Comparison of ENCODE assay signal across 22 cellular contexts in the genomic region with DNA sequence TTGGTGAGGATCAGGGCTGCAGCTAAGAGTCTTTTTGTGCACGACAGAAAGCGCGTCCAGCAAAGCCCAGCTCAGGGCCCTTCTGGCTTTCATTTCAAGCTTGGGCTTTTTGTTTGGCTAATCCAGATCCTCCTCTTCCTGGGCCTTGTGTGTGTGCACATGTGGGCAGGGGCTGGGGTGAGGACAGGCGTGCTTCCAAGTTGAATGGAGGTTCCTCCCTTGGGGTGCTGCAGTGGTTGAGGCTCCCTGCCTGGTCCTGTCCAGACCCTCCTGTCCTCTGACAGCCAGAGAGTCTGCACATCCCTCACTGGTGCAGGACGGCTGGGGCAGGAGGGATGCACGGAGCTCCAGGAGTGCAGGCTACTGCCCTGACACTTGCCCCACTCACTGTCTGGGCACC.
A peak's percentile ranks its signal among the peaks of the same experiment; 100 is the strongest.
DNase-seq lines count a peak whose midpoint lies in the region; ATAC-seq and TF ChIP-seq lines count a peak whose summit lies in the region.
"Had no signal": no experiment of that assay in that cellular context is flagged by ENCODE, and none has a peak within 500 bp of the region (broad histone marks: within the 10 kb centered on the region; RNA-seq: fewer than 3 reads in every experiment).

No MANE protein-coding gene starts in this region.

- no peak overlapping the region for H2BK120ac ChIP-seq in neuronal stem cell (ENCODE audit: low read depth, low read length)

- H3K18ac ChIP-seq in neuronal stem cell (ENCODE audit: low read length) = peak overlapping the region; percentile 4

- POLR2A ChIA-PET in HEK293 (lab: Yijun Ruan, JAX) = no interaction called here
- POLR2A ChIA-PET in Panc1 (lab: Charles Lee) = no interaction called here

- no peaks in the 10 kb centered on the region for H3K79me1 ChIP-seq in neuronal stem cell (ENCODE audit: low read depth, low read length)

- no peak overlapping the region for H3K4me2 ChIP-seq in neuronal stem cell (ENCODE audit: insufficient read depth, low read length, poor library complexity, severe bottlenecking)
- H3K4me2 ChIP-seq: BLaER1 had no signal

- H2AFZ ChIP-seq in neuronal stem cell (ENCODE audit: low read length) = peak overlapping the region; percentile 36

- H3K36me3 ChIP-seq in HEK293 (ENCODE audit: control insufficient read depth in 2 of 2, insufficient read depth in 1 of 2, low read length in 2 of 2) = no peaks in the 10 kb centered on the region
- no peaks in the 10 kb centered on the region for H3K36me3 ChIP-seq in Panc1 (ENCODE audit: control insufficient read depth, insufficient read depth, low read length)
- H3K36me3 ChIP-seq in ectodermal cell (ENCODE audit: control insufficient read depth, insufficient read depth, low read length) = no peaks in the 10 kb centered on the region
- H3K36me3 ChIP-seq in neuronal stem cell (replicated peaks in 1 of 2; ENCODE audit: control insufficient read depth in 2 of 2, insufficient read depth in 2 of 2, low read length in 2 of 2) = no peaks in the 10 kb centered on the region
- H3K36me3 ChIP-seq in esophagus muscularis mucosa = no peaks in the 10 kb centered on the region
- H3K36me3 ChIP-seq: BLaER1, gastroesophageal sphincter, left ventricle myocardium inferior, ovary, transverse colon had no signal

- H3K23ac ChIP-seq in neuronal stem cell (ENCODE audit: low read depth, low read length, poor library complexity) = peak overlapping the region; percentile 3

- H3K14ac ChIP-seq in neuronal stem cell (ENCODE audit: low read length) = peak overlapping the region; percentile 3

- H4K8ac ChIP-seq in neuronal stem cell (ENCODE audit: low read depth, low read length) = no peak overlapping the region

- H3K9me3 ChIP-seq in HEK293 (ENCODE audit: control insufficient read depth, insufficient read depth, low read depth, low read length) = no peaks in the 10 kb centered on the region
- no peaks in the 10 kb centered on the region for H3K9me3 ChIP-seq in Panc1 (ENCODE audit: control insufficient read depth, insufficient read depth, low read depth, low read length)
- no peaks in the 10 kb centered on the region for H3K9me3 ChIP-seq in ectodermal cell (ENCODE audit: control insufficient read depth, low read length)
- no peaks in the 10 kb centered on the region for H3K9me3 ChIP-seq in neuronal stem cell (replicated peaks in 1 of 2; ENCODE audit: control insufficient read depth in 2 of 2, insufficient read depth in 1 of 2, low read depth in 1 of 2, low read length in 2 of 2)
- no peaks in the 10 kb centered on the region for H3K9me3 ChIP-seq in esophagus muscularis mucosa
- H3K9me3 ChIP-seq: BLaER1, Caco-2, gastroesophageal sphincter, left ventricle myocardium inferior, ovary, transverse colon had no signal

- no TSS peak for BruUV-seq in Panc1 (replicated peaks; lab: Mats Ljungman, UMichigan)

- H3K27ac ChIP-seq in HEK293 (ENCODE audit: extremely low read depth, low read depth, low read length) (no peak overlapping the region), Panc1 (ENCODE audit: low read length) (no peak overlapping the region), ectodermal cell (ENCODE audit: insufficient read depth, low read depth, low read length, poor library complexity, severe bottlenecking) (peak overlapping the region; percentile 61), neuronal stem cell (replicated peaks; ENCODE audit: low read length) (peak overlapping the region; percentile 0), esophagus muscularis mucosa (replicated peaks in 1 of 4) (no peak overlapping the region)
- H3K27ac ChIP-seq: BLaER1, gastroesophageal sphincter, left ventricle myocardium inferior, ovary, transverse colon had no signal

- 45% methylated on average over 6 of the region's 6 CpGs for WGBS in ectodermal cell, 2 experiments
- WGBS in neuronal stem cell (ENCODE audit: extremely low coverage in 2 of 2, insufficient read length in 2 of 2, insufficient replicate concordance in 1 of 2), 2 donors = no CpG with 5 or more reads among the region's 6 CpGs
- 59% methylated on average over 6 of the region's 6 CpGs for WGBS in esophagus muscularis mucosa

- no peak for TF ChIP-seq CTCF in HEK293 (tag by site-specific recombination; IDR thresholded peaks at IDR 0.05)
- TF ChIP-seq CTCF in Panc1 (IDR thresholded peaks at IDR 0.05) = no peak
- TF ChIP-seq CTCF in esophagus muscularis mucosa (IDR thresholded peaks at IDR 0.05) = no peak

- in situ Hi-C loops in Panc1 (cut with HindIII; ENCODE audit: low pct_unique_long_range_greater_than_20kb, low sequenced_read_pairs) = no loop called here

- no peak overlapping the region for H2AK5ac ChIP-seq in neuronal stem cell (ENCODE audit: low read depth, low read length)

- TF ChIP-seq POLR2A in esophagus muscularis mucosa (IDR thresholded peaks at IDR 0.05; ENCODE audit: low read depth) = no peak

- TF ChIP-seq EP300 in esophagus muscularis mucosa (IDR thresholded peaks at IDR 0.05) = no peak

- CTCF ChIA-PET in HEK293 (lab: Yijun Ruan, JAX) (interaction anchor here (0.6 to 1.7 kb wide), 2 partner anchors 35 to 317 kb away, joined by 3 to 4 read pairs; no protein-coding TSS in a partner anchor), Panc1 (lab: Charles Lee) (interaction anchor here (1.0 kb wide), 1 partner anchor 12 kb away, joined by 4 read pairs; no protein-coding TSS in a partner anchor)

- H2BK15ac ChIP-seq in neuronal stem cell (ENCODE audit: low read length) = peak overlapping the region; percentile 26

- no peak overlapping the region for H4K91ac ChIP-seq in neuronal stem cell (ENCODE audit: low read depth, low read length, poor library complexity)

- no peak overlapping the region for H3K4me3 ChIP-seq in HEK293 (ENCODE audit: low read depth, low read length)
- H3K4me3 ChIP-seq in Panc1 (ENCODE audit: low read depth in 2 of 2, low read length in 2 of 2) = no peak overlapping the region
- no peak overlapping the region for H3K4me3 ChIP-seq in ectodermal cell (ENCODE audit: insufficient read depth, low read depth, low read length)
- peak overlapping the region in 1 of 2 donors; percentile 2 for H3K4me3 ChIP-seq in neuronal stem cell (ENCODE audit: low read length in 2 of 2)
- H3K4me3 ChIP-seq in esophagus muscularis mucosa = no peak overlapping the region
- H3K4me3 ChIP-seq: BLaER1, gastroesophageal sphincter, K562, left ventricle myocardium inferior, ovary, transverse colon had no signal

- ATAC-seq in Panc1 = peak; percentile 69
- ATAC-seq: gastroesophageal sphincter; K562; naive thymus-derived CD4-positive, alpha-beta T cell had no signal

- no peak overlapping the region for H3K4ac ChIP-seq in neuronal stem cell (ENCODE audit: low read length)

- H2BK12ac ChIP-seq in neuronal stem cell (ENCODE audit: low read length) = peak overlapping the region; percentile 1

- H3K27me3 ChIP-seq in Panc1 (ENCODE audit: control insufficient read depth, insufficient read depth, low read length) = no peaks in the 10 kb centered on the region
- H3K27me3 ChIP-seq in ectodermal cell (ENCODE audit: control insufficient read depth, insufficient read depth, low read length, poor library complexity, severe bottlenecking) = peaks cover 30% of the 10 kb centered on the region
- H3K27me3 ChIP-seq in neuronal stem cell (ENCODE audit: control insufficient read depth in 3 of 3, insufficient read depth in 3 of 3, low read depth in 1 of 3, low read length in 3 of 3) = peaks cover 0 to 35% (median 12%) of the 10 kb centered on the region in 3 experiments
- peaks cover 0 to 50% (median 0%) of the 10 kb centered on the region in 4 donors for H3K27me3 ChIP-seq in esophagus muscularis mucosa
- H3K27me3 ChIP-seq: BLaER1, ovary, transverse colon had no signal

- H2BK5ac ChIP-seq in neuronal stem cell (ENCODE audit: low read length) = no peak overlapping the region

- H3K9ac ChIP-seq in neuronal stem cell (ENCODE audit: low read depth, low read length, poor library complexity) = no peak overlapping the region
- H3K9ac ChIP-seq: BLaER1 had no signal

- intact Hi-C loops in Panc1 (cut with micrococcal nuclease; ENCODE audit: unreplicated experiment) = no loop called here
- intact Hi-C loops in esophagus muscularis mucosa (cut with DNase I) = no loop called here

- no peaks in the 10 kb centered on the region for H3K4me1 ChIP-seq in HEK293 (ENCODE audit: control insufficient read depth, insufficient read depth, low read length)
- H3K4me1 ChIP-seq in Panc1 (ENCODE audit: control insufficient read depth, insufficient read depth, low read length) = peaks cover 10% of the 10 kb centered on the region
- H3K4me1 ChIP-seq in ectodermal cell (ENCODE audit: control insufficient read depth, insufficient read depth, low read length) = peaks cover 55% of the 10 kb centered on the region
- H3K4me1 ChIP-seq in neuronal stem cell (ENCODE audit: control insufficient read depth in 2 of 2, insufficient read depth in 1 of 2, low read depth in 1 of 2, low read length in 2 of 2) = peaks cover 14 to 30% of the 10 kb centered on the region in 2 donors
- no peaks in the 10 kb centered on the region for H3K4me1 ChIP-seq in esophagus muscularis mucosa
- H3K4me1 ChIP-seq: Caco-2, gastroesophageal sphincter, transverse colon had no signal

- DNase-seq in Panc1 (ENCODE audit: low read depth, low spot score) = no peak
- DNase-seq in neuronal stem cell (ENCODE audit: low spot score) = no peak
- no peak for DNase-seq in activated CD4-positive, alpha-beta T cell treated with anti-CD3 and anti-CD28 coated beads, Interleukin-2, amount 50 U/mL, for 4 hours
- DNase-seq in esophagus muscularis mucosa (ENCODE audit: extremely low spot score) = no peak
- no peak for DNase-seq in NCI-H1436 (lab: John Stamatoyannopoulos, UW)
- DNase-seq: activated CD4-positive, alpha-beta T cell treated with anti-CD3 and anti-CD28 coated beads for 4 hours; activated CD8-positive, alpha-beta memory T cell treated with anti-CD3 and anti-CD28 coated beads for 24 hours; DMS79; left ventricle myocardium inferior; naive thymus-derived CD4-positive, alpha-beta T cell; NCI-H1930; NCI-H774; OCI-M1; stimulated activated CD4-positive, alpha-beta T cell treated with anti-CD3 and anti-CD28 coated beads, Interleukin-2, amount 100 ng/mL, for 48 hours; transverse colon had no signal

TF ChIP-seq in HEK293, 187 proteins besides CTCF, POLR2A, EP300 and RAD21 (continues in another document):
- TF ChIP-seq ZBTB1 (tag by site-specific recombination; IDR thresholded peaks at IDR 0.05) (no peak), ZNF530 (tag by site-specific recombination; IDR thresholded peaks at IDR 0.05; ENCODE audit: low read depth) (no peak), GLI2 (tag by site-specific recombination; IDR thresholded peaks at IDR 0.05; ENCODE audit: borderline replicate concordance, low read depth) (no peak)

Comparison
In these comparisons a context has a peak if more than half of its experiments do, and no peak if none do; other contexts are left out.
1. H3K27ac ChIP-seq: peak in ectodermal cell (single experiment) and neuronal stem cell (single experiment); none in HEK293 (single experiment), Panc1 (single experiment) and esophagus muscularis mucosa (0 of 4).